Comparison of ENCODE assay signal across 22 cellular contexts in the genomic region with DNA sequence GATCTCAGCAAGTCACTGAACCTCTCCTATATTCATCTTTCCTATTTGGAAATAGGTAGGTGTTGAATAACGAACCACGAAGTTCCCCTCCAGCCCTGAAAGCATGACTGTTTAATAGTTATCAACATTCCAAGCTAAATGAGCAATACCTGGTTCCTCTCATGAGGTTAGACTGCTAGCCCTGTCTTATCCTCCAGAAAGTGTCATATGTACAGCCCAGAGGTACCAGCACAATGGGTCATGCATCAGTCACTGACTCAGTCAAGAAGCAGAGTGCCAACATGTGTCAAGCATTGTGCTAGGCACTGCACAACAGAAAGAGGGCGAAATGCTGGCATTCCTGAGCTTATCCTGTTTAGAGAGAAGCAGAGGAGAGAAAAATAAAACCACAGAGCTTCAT.
DNase-seq lines count a peak whose midpoint lies in the region; ATAC-seq lines count a peak whose summit lies in the region.
"Had no signal": no experiment of that assay in that cellular context is flagged by ENCODE, and none has a peak within 500 bp of the region (broad histone marks: within the 10 kb centered on the region; RNA-seq: fewer than 3 reads in every experiment).

No MANE protein-coding gene starts in this region.

- peak; percentile 34 for DNase-seq in AG08395 (ENCODE audit: low spot score)
- DNase-seq in H4 (ENCODE audit: low spot score): peak; percentile 72
- peak; percentile 67 for DNase-seq in RPMI7951 (ENCODE audit: low read depth)
- DNase-seq in epithelial cell of prostate (ENCODE audit: low read depth, low spot score): peak; percentile 92
- no peak for DNase-seq in mucosa of gallbladder (ENCODE audit: low spot score)
- DNase-seq in SHP77 (lab: John Stamatoyannopoulos, UW): no peak
- DNase-seq in NCI-H1105 treated with DMSO at 0.1 percent for 48 hours (lab: John Stamatoyannopoulos, UW): no peak
- DNase-seq: activated CD4-positive, alpha-beta T cell treated with anti-CD3 and anti-CD28 coated beads, Interleukin-2, amount 50 U/mL, for 1 hour; activated naive CD4-positive, alpha-beta T cell treated with anti-CD3 and anti-CD28 coated beads for 36 hours; amygdala; Caco-2; caudate nucleus; DMS79 treated with DMSO at 0.1 percent for 48 hours; heart right ventricle; left lung; naive thymus-derived CD8-positive, alpha-beta T cell; NCI-H526; substantia nigra; upper lobe of right lung had no signal

- no peak for ATAC-seq in HG02981 (IDR thresholded peaks at IDR 0.05; ENCODE audit: unreplicated experiment)
- ATAC-seq: heart right ventricle; K562; left lung; naive thymus-derived CD8-positive, alpha-beta T cell; upper lobe of right lung had no signal

- H3K27ac ChIP-seq in epithelial cell of prostate: no peak overlapping the region
- H3K27ac ChIP-seq: BLaER1 treated with 17β-estradiol and CSF1 and Interleukin-3, amounts not matched to agents 10 nM and 100 nM; heart right ventricle; left lung; upper lobe of right lung had no signal

Comparison
In these comparisons a context has a peak if more than half of its experiments do, and no peak if none do; other contexts are left out.
1. DNase-seq: peak in AG08395 (single experiment), H4 (single experiment), RPMI7951 (single experiment) and epithelial cell of prostate (single experiment); none in mucosa of gallbladder (single experiment), SHP77 (0 of 2) and NCI-H1105 treated with DMSO at 0.1 percent for 48 hours (single experiment).